ENCODE assay signal across 1 cellular context in the genomic region with DNA sequence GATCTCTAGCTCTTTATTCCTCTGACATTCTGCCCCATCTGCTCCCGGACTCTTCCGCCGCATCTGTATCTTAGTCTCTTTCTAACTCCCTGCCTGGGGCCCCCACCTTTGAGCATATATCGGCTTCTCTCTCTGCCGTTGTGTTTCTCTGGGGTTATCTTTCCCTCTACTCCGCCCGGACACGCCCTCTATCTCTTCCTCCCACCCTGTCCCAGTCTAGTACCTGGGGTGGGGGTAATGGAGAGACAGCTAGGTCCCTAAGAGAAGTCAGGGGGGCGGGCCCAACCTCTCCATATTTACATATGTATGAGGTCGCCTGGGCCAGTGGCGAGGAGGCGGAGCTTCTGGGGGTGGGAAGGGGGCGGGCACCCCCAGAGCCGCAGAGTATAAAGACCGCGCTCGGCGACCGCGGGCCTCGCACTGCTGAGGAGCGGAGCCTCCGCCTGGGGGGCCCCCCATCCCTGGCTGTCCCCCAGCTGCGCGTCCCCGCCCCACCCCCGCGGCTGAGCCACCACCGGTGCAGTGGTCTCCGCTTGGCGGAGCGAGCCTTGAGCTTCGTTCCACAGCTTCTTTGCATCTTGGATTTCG.
A peak's percentile ranks its signal among the peaks of the same experiment; 100 is the strongest.
TF ChIP-seq lines count a peak whose summit lies in the region.

A gene with protein sequence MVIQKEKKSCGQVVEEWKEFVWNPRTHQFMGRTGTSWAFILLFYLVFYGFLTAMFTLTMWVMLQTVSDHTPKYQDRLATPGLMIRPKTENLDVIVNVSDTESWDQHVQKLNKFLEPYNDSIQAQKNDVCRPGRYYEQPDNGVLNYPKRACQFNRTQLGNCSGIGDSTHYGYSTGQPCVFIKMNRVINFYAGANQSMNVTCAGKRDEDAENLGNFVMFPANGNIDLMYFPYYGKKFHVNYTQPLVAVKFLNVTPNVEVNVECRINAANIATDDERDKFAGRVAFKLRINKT (plus strand): TSS at position 418 of the 588 bp plus-strand sequence. CDS start 593 bp downstream, outside the sequence.

TF ChIP-seq in H1, 55 proteins besides CTCF, POLR2A, EP300 and RAD21 (continued from another document):
- TF ChIP-seq, protein P1, sequence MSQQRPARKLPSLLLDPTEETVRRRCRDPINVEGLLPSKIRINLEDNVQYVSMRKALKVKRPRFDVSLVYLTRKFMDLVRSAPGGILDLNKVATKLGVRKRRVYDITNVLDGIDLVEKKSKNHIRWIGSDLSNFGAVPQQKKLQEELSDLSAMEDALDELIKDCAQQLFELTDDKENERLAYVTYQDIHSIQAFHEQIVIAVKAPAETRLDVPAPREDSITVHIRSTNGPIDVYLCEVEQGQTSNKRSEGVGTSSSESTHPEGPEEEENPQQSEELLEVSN (IDR thresholded peaks at IDR 0.05) = no peak
- TF ChIP-seq POLR2AphosphoS5 (IDR thresholded peaks at IDR 0.05; ENCODE audit: low read depth, low read length) (peak; percentile 24; the same call in 1 of the 2 replicates), EGR1 (IDR thresholded peaks at IDR 0.05; ENCODE audit: borderline replicate concordance, low read depth, low read length) (no peak), NANOG (IDR thresholded peaks at IDR 0.05; ENCODE audit: insufficient read depth, low read depth, low read length, poor library complexity, severe bottlenecking) (no peak), SP4 (IDR thresholded peaks at IDR 0.05; ENCODE audit: low read length) (no peak), KDM4A (IDR thresholded peaks at IDR 0.05; ENCODE audit: low read depth, low read length, severe bottlenecking) (no peak), SUZ12 (IDR thresholded peaks at IDR 0.05; ENCODE audit: low read length) (no peak), KDM1A (IDR thresholded peaks at IDR 0.05; ENCODE audit: borderline replicate concordance, low read length) (no peak), JUN (IDR thresholded peaks at IDR 0.05; ENCODE audit: low read depth, low read length) (no peak), SIN3A (conservative IDR thresholded peaks at IDR 0.05 in 1 of 2, IDR thresholded peaks at IDR 0.05 in 1 of 2; ENCODE audit: low read depth in 1 of 2, low read length in 2 of 2) (peak in 1 of 2 experiments; percentile 15; a peak in 1 of 4 replicates), TEAD4 (IDR thresholded peaks at IDR 0.05; ENCODE audit: low read depth, low read length) (no peak), RNF2 (IDR thresholded peaks at IDR 0.05; ENCODE audit: borderline replicate concordance, low read depth, low read length, missing control alignments, poor library complexity, severe bottlenecking) (no peak), JUND (IDR thresholded peaks at IDR 0.05; ENCODE audit: low read length) (no peak), ZNF274 (IDR thresholded peaks at IDR 0.05; ENCODE audit: borderline replicate concordance, extremely low read depth, low read length) (no peak), SP1 (IDR thresholded peaks at IDR 0.05; ENCODE audit: low read depth, low read length) (no peak), BCL11A (IDR thresholded peaks at IDR 0.05; ENCODE audit: low read depth in 2 of 2, low read length in 2 of 2) (no peak), PHF8 (conservative IDR thresholded peaks at IDR 0.05; ENCODE audit: low read depth, low read length) (0 out of 2 replicates have a peak, but pooled peaks have one; percentile 46), RBBP5 (IDR thresholded peaks at IDR 0.05; ENCODE audit: borderline replicate concordance, low read depth, low read length) (no peak), RFX5 (IDR thresholded peaks at IDR 0.05; ENCODE audit: borderline replicate concordance, low read depth, low read length) (no peak), SAP30 (IDR thresholded peaks at IDR 0.05; ENCODE audit: insufficient read depth, insufficient replicate concordance, low read length) (no peak), GABPA (IDR thresholded peaks at IDR 0.05; ENCODE audit: borderline replicate concordance, insufficient read depth, low read length) (no peak), SP2 (IDR thresholded peaks at IDR 0.05; ENCODE audit: low read length) (no peak)
- TF ChIP-seq, protein P2, sequence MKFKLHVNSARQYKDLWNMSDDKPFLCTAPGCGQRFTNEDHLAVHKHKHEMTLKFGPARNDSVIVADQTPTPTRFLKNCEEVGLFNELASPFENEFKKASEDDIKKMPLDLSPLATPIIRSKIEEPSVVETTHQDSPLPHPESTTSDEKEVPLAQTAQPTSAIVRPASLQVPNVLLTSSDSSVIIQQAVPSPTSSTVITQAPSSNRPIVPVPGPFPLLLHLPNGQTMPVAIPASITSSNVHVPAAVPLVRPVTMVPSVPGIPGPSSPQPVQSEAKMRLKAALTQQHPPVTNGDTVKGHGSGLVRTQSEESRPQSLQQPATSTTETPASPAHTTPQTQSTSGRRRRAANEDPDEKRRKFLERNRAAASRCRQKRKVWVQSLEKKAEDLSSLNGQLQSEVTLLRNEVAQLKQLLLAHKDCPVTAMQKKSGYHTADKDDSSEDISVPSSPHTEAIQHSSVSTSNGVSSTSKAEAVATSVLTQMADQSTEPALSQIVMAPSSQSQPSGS (IDR thresholded peaks at IDR 0.05; ENCODE audit: low read length) = no peak
- TF ChIP-seq, protein P3, sequence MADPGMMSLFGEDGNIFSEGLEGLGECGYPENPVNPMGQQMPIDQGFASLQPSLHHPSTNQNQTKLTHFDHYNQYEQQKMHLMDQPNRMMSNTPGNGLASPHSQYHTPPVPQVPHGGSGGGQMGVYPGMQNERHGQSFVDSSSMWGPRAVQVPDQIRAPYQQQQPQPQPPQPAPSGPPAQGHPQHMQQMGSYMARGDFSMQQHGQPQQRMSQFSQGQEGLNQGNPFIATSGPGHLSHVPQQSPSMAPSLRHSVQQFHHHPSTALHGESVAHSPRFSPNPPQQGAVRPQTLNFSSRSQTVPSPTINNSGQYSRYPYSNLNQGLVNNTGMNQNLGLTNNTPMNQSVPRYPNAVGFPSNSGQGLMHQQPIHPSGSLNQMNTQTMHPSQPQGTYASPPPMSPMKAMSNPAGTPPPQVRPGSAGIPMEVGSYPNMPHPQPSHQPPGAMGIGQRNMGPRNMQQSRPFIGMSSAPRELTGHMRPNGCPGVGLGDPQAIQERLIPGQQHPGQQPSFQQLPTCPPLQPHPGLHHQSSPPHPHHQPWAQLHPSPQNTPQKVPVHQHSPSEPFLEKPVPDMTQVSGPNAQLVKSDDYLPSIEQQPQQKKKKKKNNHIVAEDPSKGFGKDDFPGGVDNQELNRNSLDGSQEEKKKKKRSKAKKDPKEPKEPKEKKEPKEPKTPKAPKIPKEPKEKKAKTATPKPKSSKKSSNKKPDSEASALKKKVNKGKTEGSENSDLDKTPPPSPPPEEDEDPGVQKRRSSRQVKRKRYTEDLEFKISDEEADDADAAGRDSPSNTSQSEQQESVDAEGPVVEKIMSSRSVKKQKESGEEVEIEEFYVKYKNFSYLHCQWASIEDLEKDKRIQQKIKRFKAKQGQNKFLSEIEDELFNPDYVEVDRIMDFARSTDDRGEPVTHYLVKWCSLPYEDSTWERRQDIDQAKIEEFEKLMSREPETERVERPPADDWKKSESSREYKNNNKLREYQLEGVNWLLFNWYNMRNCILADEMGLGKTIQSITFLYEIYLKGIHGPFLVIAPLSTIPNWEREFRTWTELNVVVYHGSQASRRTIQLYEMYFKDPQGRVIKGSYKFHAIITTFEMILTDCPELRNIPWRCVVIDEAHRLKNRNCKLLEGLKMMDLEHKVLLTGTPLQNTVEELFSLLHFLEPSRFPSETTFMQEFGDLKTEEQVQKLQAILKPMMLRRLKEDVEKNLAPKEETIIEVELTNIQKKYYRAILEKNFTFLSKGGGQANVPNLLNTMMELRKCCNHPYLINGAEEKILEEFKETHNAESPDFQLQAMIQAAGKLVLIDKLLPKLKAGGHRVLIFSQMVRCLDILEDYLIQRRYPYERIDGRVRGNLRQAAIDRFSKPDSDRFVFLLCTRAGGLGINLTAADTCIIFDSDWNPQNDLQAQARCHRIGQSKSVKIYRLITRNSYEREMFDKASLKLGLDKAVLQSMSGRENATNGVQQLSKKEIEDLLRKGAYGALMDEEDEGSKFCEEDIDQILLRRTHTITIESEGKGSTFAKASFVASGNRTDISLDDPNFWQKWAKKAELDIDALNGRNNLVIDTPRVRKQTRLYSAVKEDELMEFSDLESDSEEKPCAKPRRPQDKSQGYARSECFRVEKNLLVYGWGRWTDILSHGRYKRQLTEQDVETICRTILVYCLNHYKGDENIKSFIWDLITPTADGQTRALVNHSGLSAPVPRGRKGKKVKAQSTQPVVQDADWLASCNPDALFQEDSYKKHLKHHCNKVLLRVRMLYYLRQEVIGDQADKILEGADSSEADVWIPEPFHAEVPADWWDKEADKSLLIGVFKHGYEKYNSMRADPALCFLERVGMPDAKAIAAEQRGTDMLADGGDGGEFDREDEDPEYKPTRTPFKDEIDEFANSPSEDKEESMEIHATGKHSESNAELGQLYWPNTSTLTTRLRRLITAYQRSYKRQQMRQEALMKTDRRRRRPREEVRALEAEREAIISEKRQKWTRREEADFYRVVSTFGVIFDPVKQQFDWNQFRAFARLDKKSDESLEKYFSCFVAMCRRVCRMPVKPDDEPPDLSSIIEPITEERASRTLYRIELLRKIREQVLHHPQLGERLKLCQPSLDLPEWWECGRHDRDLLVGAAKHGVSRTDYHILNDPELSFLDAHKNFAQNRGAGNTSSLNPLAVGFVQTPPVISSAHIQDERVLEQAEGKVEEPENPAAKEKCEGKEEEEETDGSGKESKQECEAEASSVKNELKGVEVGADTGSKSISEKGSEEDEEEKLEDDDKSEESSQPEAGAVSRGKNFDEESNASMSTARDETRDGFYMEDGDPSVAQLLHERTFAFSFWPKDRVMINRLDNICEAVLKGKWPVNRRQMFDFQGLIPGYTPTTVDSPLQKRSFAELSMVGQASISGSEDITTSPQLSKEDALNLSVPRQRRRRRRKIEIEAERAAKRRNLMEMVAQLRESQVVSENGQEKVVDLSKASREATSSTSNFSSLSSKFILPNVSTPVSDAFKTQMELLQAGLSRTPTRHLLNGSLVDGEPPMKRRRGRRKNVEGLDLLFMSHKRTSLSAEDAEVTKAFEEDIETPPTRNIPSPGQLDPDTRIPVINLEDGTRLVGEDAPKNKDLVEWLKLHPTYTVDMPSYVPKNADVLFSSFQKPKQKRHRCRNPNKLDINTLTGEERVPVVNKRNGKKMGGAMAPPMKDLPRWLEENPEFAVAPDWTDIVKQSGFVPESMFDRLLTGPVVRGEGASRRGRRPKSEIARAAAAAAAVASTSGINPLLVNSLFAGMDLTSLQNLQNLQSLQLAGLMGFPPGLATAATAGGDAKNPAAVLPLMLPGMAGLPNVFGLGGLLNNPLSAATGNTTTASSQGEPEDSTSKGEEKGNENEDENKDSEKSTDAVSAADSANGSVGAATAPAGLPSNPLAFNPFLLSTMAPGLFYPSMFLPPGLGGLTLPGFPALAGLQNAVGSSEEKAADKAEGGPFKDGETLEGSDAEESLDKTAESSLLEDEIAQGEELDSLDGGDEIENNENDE (IDR thresholded peaks at IDR 0.05; ENCODE audit: insufficient replicate concordance, low read length) = no peak
TF ChIP-seq in H1: peak in this region for 6.
